ENCODE assay signal across 8 cellular contexts in the genomic region with DNA sequence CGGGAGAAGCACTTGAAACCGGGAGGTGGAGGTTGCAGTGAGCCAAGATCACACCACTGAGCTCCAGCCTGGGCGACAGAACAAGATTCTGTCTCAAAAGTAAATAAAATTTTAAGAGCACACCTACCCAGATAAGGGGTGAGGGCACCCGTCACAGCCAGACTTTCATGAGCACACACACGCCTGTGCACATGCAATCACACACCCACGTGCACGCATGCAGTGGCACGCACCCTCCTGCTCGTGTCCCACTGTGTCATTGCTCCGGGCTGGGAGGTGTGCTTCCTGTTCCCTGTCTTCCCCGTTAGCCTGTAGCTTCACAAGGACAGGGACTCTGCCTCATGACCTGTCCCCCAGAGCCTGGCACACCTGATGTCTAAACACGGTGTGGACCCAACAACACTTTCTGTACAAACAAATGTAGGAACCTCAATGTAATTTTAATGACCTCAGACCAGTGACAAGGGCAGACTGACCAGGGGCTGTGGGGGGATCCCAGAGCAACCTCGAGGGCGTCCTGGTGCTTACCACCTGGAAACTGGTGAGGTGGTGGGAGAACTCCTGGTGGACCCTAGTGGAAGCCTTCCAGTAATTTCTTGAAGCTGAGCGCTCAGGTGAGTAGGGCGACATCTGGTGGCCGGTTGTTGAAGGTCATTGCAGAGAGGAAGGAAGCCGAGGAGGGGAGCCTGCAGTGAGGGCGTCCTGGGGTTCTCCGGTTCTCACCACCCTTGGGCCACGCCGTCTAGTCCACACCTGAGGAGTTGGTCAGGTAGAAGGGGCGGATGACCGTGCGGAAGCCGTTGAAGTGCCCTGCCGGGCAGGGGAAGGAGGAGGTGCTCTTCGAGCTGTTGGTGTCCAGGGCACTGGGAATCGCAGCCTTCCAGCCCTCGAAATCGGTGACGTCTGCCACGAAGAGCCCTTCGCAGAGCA. TPM values are rescaled to one million over a fixed set of nuclear protein-coding genes. Genes with fewer than 3 reads are reported as not detected.
DNase-seq lines count a peak whose midpoint lies in the region; ATAC-seq and TF ChIP-seq lines count a peak whose summit lies in the region.

No MANE protein-coding gene starts in this region.

- H3K27ac ChIP-seq in SJCRH30 (no peak overlapping the region), temporal lobe (ENCODE audit: low read depth, low read length) (peak overlapping the region; percentile 36)

- TF ChIP-seq CTCF in fibroblast of villous mesenchyme (IDR thresholded peaks at IDR 0.05; ENCODE audit: insufficient read depth, low read depth, low read length): peak; percentile 86

- no peak for ATAC-seq in HG02571 (IDR thresholded peaks at IDR 0.05; ENCODE audit: unreplicated experiment)

- DNase-seq in DMS53 (lab: John Stamatoyannopoulos, UW) (peak; percentile 82), M059J (ENCODE audit: low read depth) (peak; percentile 66), SJCRH30 (peak; percentile 84 to 94), fibroblast of villous mesenchyme (ENCODE audit: low read depth) (peak; percentile 80), nucleus accumbens (lab: John Stamatoyannopoulos, UW) (peak in 52 of 56 donors; percentile 8 to 90 (median 62))
- DNase-seq in activated effector memory CD4-positive, alpha-beta T cell treated with Interleukin-2 at 50 U/mL for 16 hours: peak; percentile 65

- H3K36me3 ChIP-seq in SJCRH30: no peaks in the 10 kb centered on the region

- no peak overlapping the region for H3K4me3 ChIP-seq in SJCRH30
- H3K4me3 ChIP-seq in fibroblast of villous mesenchyme (ENCODE audit: low read depth, low read length): no peak overlapping the region

- H3K4me1 ChIP-seq in SJCRH30: peaks cover 32% of the 10 kb centered on the region

- no peaks in the 10 kb centered on the region for H3K27me3 ChIP-seq in SJCRH30

- H3K9me3 ChIP-seq in SJCRH30 (replicated peaks): no peaks in the 10 kb centered on the region

RNA-seq across cellular contexts. Expression of gene LGALS3BP, which starts 8.6 kb away (rescaled TPM):
- 787 and 1,162 TPM in 2 replicates for total RNA-seq in M059J (2014; rRNA removed; shearing (Covaris generic))
- total RNA-seq in SJCRH30 (2014; rRNA removed; shearing (Covaris generic)): 140 and 142 TPM in 2 replicates
- total RNA-seq in fibroblast of villous mesenchyme (297 and 325 TPM in 2 replicates), temporal lobe (19.7 TPM)

RNA-seq across cellular contexts. Expression of gene CANT1, which starts 38.5 kb away (rescaled TPM):
- 70.5 and 85.3 TPM in 2 replicates for total RNA-seq in M059J (2014; rRNA removed; shearing (Covaris generic))
- 89.0 and 98.6 TPM in 2 replicates for total RNA-seq in SJCRH30 (2014; rRNA removed; shearing (Covaris generic))
- total RNA-seq in fibroblast of villous mesenchyme: 49.6 and 63.9 TPM in 2 replicates
- 15.5 TPM for total RNA-seq in temporal lobe

RNA-seq across cellular contexts. Expression of gene TIMP2, which starts 45.9 kb away (rescaled TPM):
- 213 and 289 TPM in 2 replicates for total RNA-seq in M059J (2014; rRNA removed; shearing (Covaris generic))
- 65.6 and 66.9 TPM in 2 replicates for total RNA-seq in SJCRH30 (2014; rRNA removed; shearing (Covaris generic))
- 157 and 189 TPM in 2 replicates for total RNA-seq in fibroblast of villous mesenchyme
- 70.6 TPM for total RNA-seq in temporal lobe

RNA-seq across cellular contexts. Expression of gene C1QTNF1, which starts 52.9 kb away (rescaled TPM):
- 4.5 and 7.0 TPM in 2 replicates for total RNA-seq in M059J (2014; rRNA removed; shearing (Covaris generic))
- total RNA-seq in SJCRH30 (2014; rRNA removed; shearing (Covaris generic)): 45.7 and 48.3 TPM in 2 replicates
- total RNA-seq in fibroblast of villous mesenchyme (28.3 and 63.5 TPM in 2 replicates), temporal lobe (0.98 TPM)
